Comparison of ENCODE assay signal across 8 cellular contexts in genomic region chr10:70404036-70404905, GRCh38. TPM values are rescaled to one million over a fixed set of nuclear protein-coding genes. Genes with fewer than 3 reads are reported as not detected.
DNase-seq lines count a peak whose midpoint lies in the region; ATAC-seq and TF ChIP-seq lines count a peak whose summit lies in the region.

A gene with protein sequence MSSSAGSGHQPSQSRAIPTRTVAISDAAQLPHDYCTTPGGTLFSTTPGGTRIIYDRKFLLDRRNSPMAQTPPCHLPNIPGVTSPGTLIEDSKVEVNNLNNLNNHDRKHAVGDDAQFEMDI (plus strand): TSS chr10:70404145. CDS start chr10:70404402, 257 bp downstream.

- peak within 1 kb of the TSS; percentile 97 for H3K4me3 Mint-ChIP-seq in CD8-positive, alpha-beta T cell

- peaks cover 26% of the 10 kb centered on the region for H3K36me3 Mint-ChIP-seq in CD8-positive, alpha-beta T cell

- peak within 1 kb of the TSS; percentile 93 for H3K27ac Mint-ChIP-seq in CD8-positive, alpha-beta T cell

- H3K36me3 ChIP-seq in CD8-positive, alpha-beta T cell (ENCODE audit: insufficient read depth, low read length), result no peaks in the 10 kb centered on the region
- H3K36me3 ChIP-seq in lung (ENCODE audit: control insufficient read depth in 2 of 2, insufficient read depth in 2 of 2, low read length in 2 of 2), result no peaks in the 10 kb centered on the region

- CTCF ChIA-PET in CD8-positive, alpha-beta T cell (lab: Charles Lee), result interaction anchor here (0.6 to 3.3 kb wide), 8 partner anchors 21 to 183 kb away, joined by 3 to 16 read pairs (median 4); partner anchors contain the start of gene LRRC20

- peak; percentile 97 for ATAC-seq in CD8-positive, alpha-beta T cell
- peak; percentile 82 for ATAC-seq in GM19467 (IDR thresholded peaks at IDR 0.05; ENCODE audit: unreplicated experiment)
- peak; percentile 94 for ATAC-seq in lung (ENCODE audit: insufficient read depth, low FRiP score)

- H3K4me1 ChIP-seq in CD8-positive, alpha-beta T cell (ENCODE audit: insufficient read depth, low read length), result peaks cover 23% of the 10 kb centered on the region
- peaks cover 4 to 10% of the 10 kb centered on the region in 2 donors for H3K4me1 ChIP-seq in lung (ENCODE audit: control insufficient read depth in 2 of 2, insufficient read depth in 2 of 2, low read length in 2 of 2)

- H3K27ac ChIP-seq in CD8-positive, alpha-beta T cell (ENCODE audit: low read depth, low read length), result peak within 1 kb of the TSS; percentile 76
- peak within 1 kb of the TSS; percentile 95 to 99 for H3K27ac ChIP-seq in lung (ENCODE audit: low read depth in 1 of 2, low read length in 1 of 2)

- no peak for TF ChIP-seq CTCF in CD8-positive, alpha-beta T cell (IDR thresholded peaks at IDR 0.05)
- no peak for TF ChIP-seq CTCF in lung (IDR thresholded peaks at IDR 0.05; ENCODE audit: control extremely low read depth, extremely low read depth)

- peak; percentile 95 to 100 (median 100) for DNase-seq in CD8-positive, alpha-beta T cell
- DNase-seq in HS-5 (ENCODE audit: low read depth) (peak; percentile 66), NK-92 (lab: John Stamatoyannopoulos, UW; ENCODE audit: unreplicated experiment) (peak; percentile 77), lung (ENCODE audit: low spot score) (peak; percentile 99)
- peak; percentile 100 for DNase-seq in activated CD8-positive, alpha-beta memory T cell treated with anti-CD3 and anti-CD28 coated beads for 24 hours
- peak; percentile 98 for DNase-seq in effector CD4-positive, alpha-beta T cell
- peak; percentile 98 to 99 (median 99) for DNase-seq in stimulated activated CD4-positive, alpha-beta T cell treated with anti-CD3 and anti-CD28 coated beads, TNF-alpha, amount 100 ng/mL, for 4 hours (ENCODE audit: low read depth in 3 of 3)

- POLR2A ChIA-PET in CD8-positive, alpha-beta T cell (lab: Charles Lee), result interaction anchor here (0.6 to 2.8 kb wide), 19 partner anchors 8 to 1923 kb away, joined by 3 to 13 read pairs (median 5); partner anchors contain the start of genes PALD1, PCBD1, PPA1 and SAR1A

- peaks cover 47% of the 10 kb centered on the region for H3K4me1 Mint-ChIP-seq in CD8-positive, alpha-beta T cell (ENCODE audit: low read depth)

- WGBS in lung, 2 donors, result 1% methylated on average over 89 to 110 of the region's 110 CpGs

- H3K9me3 Mint-ChIP-seq in CD8-positive, alpha-beta T cell, result no peaks in the 10 kb centered on the region

- no peaks in the 10 kb centered on the region for H3K27me3 ChIP-seq in CD8-positive, alpha-beta T cell (ENCODE audit: insufficient read depth, low read length)
- no peaks in the 10 kb centered on the region for H3K27me3 ChIP-seq in lung (ENCODE audit: control insufficient read depth, insufficient read depth)

- no peaks in the 10 kb centered on the region for H3K9me3 ChIP-seq in CD8-positive, alpha-beta T cell (ENCODE audit: low read length)
- H3K9me3 ChIP-seq in lung (ENCODE audit: control insufficient read depth in 2 of 2, insufficient read depth in 1 of 2, low read length in 1 of 2), result no peaks in the 10 kb centered on the region

- H3K27me3 Mint-ChIP-seq in CD8-positive, alpha-beta T cell (ENCODE audit: low read depth), result no peaks in the 10 kb centered on the region

- H3K4me3 ChIP-seq in CD8-positive, alpha-beta T cell (ENCODE audit: low read depth, low read length), result peak within 1 kb of the TSS; percentile 63
- peak within 1 kb of the TSS; percentile 83 for H3K4me3 ChIP-seq in lung

- intact Hi-C loops in CD8-positive, alpha-beta T cell (cut with DNase I, micrococcal nuclease), result loop anchor here (1.0 to 10.0 kb wide), 14 partner anchors 20 to 1089 kb away; partner anchors contain the start of genes SAR1A (in 2 of the 2), TYSND1 (in 2 of the 2), LRRC20 (in 1 of the 2) and PPA1 (in 1 of the 2)

RNA-seq across cellular contexts. Expression of the gene that starts here (rescaled TPM):
- total RNA-seq in CD8-positive, alpha-beta T cell, result 10 to 100 TPM; 22.4 TPM
- total RNA-seq in lung, result 10 to 100 TPM; 59.7 to 63.3 TPM
- 10 to 100 TPM; 21.8 to 22.9 TPM for polyA plus RNA-seq in lung

Comparison
In these comparisons a context has a peak if more than half of its experiments do, and no peak if none do; other contexts are left out.
1. Peak in every context shown above with its lines: DNase-seq, ATAC-seq, H3K4me3 ChIP-seq and H3K27ac ChIP-seq.